ENCODE assay signal across 8 cellular contexts in the genomic region with DNA sequence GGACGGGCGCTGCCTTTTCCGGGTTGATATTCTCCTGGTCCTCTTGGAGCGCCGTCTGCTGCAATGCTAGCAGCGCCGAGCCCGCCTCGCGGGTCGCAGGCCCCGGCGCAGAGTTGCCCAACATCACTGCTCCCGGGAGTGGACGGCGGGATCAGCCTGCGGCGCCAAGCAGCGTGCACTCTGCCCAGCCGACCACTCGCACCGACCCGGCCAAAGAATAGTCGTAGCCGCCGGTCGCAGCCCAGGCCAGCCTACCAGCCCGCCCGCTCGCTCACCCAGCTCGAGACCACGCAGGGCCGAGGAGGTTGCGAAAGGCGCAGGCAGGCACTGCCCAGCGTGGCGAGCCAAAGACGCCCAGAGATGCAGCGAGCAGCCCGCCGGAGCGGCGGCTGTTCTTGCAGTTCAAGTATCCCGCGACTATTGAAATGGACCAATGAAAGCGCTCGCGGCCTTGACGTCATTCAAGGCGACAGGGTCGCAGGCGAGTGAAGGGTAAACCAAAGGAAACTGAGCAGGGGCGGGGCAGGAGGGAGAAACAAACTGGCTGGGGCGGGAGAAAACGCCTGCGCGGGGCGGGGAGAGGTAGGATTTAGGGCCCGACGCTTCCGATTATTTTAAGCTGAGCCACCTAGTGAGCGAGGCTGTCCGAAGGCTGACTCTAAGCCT. TPM values are rescaled to one million over a fixed set of nuclear protein-coding genes. Genes with fewer than 3 reads are reported as not detected.
DNase-seq lines count a peak whose midpoint lies in the region; ATAC-seq and TF ChIP-seq lines count a peak whose summit lies in the region.

TSS of gene CCNA2 (minus strand) at position 379 of the 666 bp plus-strand sequence. CDS start at position 124, 255 bp downstream.

- no peaks in the 10 kb centered on the region for H3K27me3 ChIP-seq in left lung

- TF ChIP-seq CTCF in left lung (IDR thresholded peaks at IDR 0.05) = no peak

- peak within 1 kb of the TSS; percentile 62 to 73 for H3K27ac ChIP-seq in left lung

- intact Hi-C loops in left lung (cut with DNase I) = no loop called here

- H3K9me3 ChIP-seq in left lung = no peaks in the 10 kb centered on the region

- H3K4me3 ChIP-seq in left lung = peak within 1 kb of the TSS; percentile 58 to 76

- peaks cover 0 to 26% of the 10 kb centered on the region in 2 donors for H3K4me1 ChIP-seq in left lung

- DNase-seq in C1 segment of cervical spinal cord (lab: John Stamatoyannopoulos, UW) = peak; percentile 63 to 96 (median 90)
- DNase-seq in NCI-H748 treated with DMSO at 0.1 percent for 48 hours (lab: John Stamatoyannopoulos, UW) = peak; percentile 79
- peak; percentile 91 to 95 for DNase-seq in activated CD4-positive, alpha-beta T cell treated with anti-CD3 and anti-CD28 coated beads, Interleukin-2, amount 50 U/mL, for 24 hours (ENCODE audit: low read depth in 1 of 2, low spot score in 1 of 2)
- DNase-seq in dermis blood vessel endothelial cell = peak; percentile 98
- peak; percentile 96 to 97 for DNase-seq in left lung
- peak; percentile 89 to 95 for DNase-seq in stimulated activated CD4-positive, alpha-beta T cell treated with anti-CD3 and anti-CD28 coated beads, Interleukin-2, amount 100 ng/mL, for 48 hours

- H3K36me3 ChIP-seq in left lung = peaks cover 0 to 14% of the 10 kb centered on the region in 2 donors

- peak; percentile 86 for ATAC-seq in GM19372 (IDR thresholded peaks at IDR 0.05; ENCODE audit: low read depth, unreplicated experiment)
- peak; percentile 87 for ATAC-seq in HG03558 (IDR thresholded peaks at IDR 0.05; ENCODE audit: extremely low read depth, unreplicated experiment)
- ATAC-seq in left lung = peak; percentile 100

RNA-seq across cellular contexts. Expression of gene CCNA2, which starts in this region (rescaled TPM):
- total RNA-seq in dermis blood vessel endothelial cell = 24.7 and 115 TPM in 2 replicates
- total RNA-seq in left lung = 1 to 10 TPM; 3.5 to 8.1 TPM

Comparison
In these comparisons a context has a peak if more than half of its experiments do, and no peak if none do; other contexts are left out.
1. Peak in every context shown above with its lines: DNase-seq, ATAC-seq, H3K4me3 ChIP-seq and H3K27ac ChIP-seq.